Comparison of ENCODE assay signal across 9 cellular contexts in genomic region chr19:6126335-6126974, GRCh38. TPM values are rescaled to one million over a fixed set of nuclear protein-coding genes. Genes with fewer than 3 reads are reported as not detected.
DNase-seq lines count a peak whose midpoint lies in the region; ATAC-seq and TF ChIP-seq lines count a peak whose summit lies in the region.
"Had no signal": no experiment of that assay in that cellular context is flagged by ENCODE, and none has a peak within 500 bp of the region (broad histone marks: within the 10 kb centered on the region; RNA-seq: fewer than 3 reads in every experiment).

No MANE protein-coding gene starts in this region.

- no peak for TF ChIP-seq EP300 in esophagus muscularis mucosa (IDR thresholded peaks at IDR 0.05)

- intact Hi-C loops in esophagus muscularis mucosa (cut with DNase I), result loop anchor here (5.0 kb wide), 1 partner anchor 139 kb away; no protein-coding TSS in a partner anchor
- intact Hi-C loops in activated T-helper 1 cell treated with anti-CD3 and anti-CD28 coated beads, Interleukin-12 subunit alpha, Interleukin-12 subunit beta, Interleukin-2, Interleukin-4 antibody, amounts not matched to agents 30 ng/mL and 10 ng/mL and 1 ng/mL, durations not matched to agents 14 hours and 24 hours and 36 hours (cut with micrococcal nuclease), result loop anchor here (1.0 to 5.0 kb wide), 2 partner anchors 59 to 173 kb away; no protein-coding TSS in a partner anchor

- no peaks in the 10 kb centered on the region for H4K20me1 ChIP-seq in neural progenitor cell (ENCODE audit: low read depth)

- H2AFZ ChIP-seq in neural progenitor cell (replicated peaks), result no peak overlapping the region

- no peak overlapping the region for H3K4me2 ChIP-seq in neural progenitor cell

- H3K27ac ChIP-seq in neural progenitor cell (no peak overlapping the region), esophagus muscularis mucosa (replicated peaks in 1 of 4) (no peak overlapping the region)

- H3K9ac ChIP-seq in neural progenitor cell, result no peak overlapping the region

- no peak overlapping the region for H3K27ac Mint-ChIP-seq in neural progenitor cell
- no peak overlapping the region for H3K27ac Mint-ChIP-seq in activated T-helper 1 cell treated with anti-CD3 and anti-CD28 coated beads, Interleukin-12 subunit alpha, Interleukin-12 subunit beta, Interleukin-2, Interleukin-4 antibody, amounts not matched to agents 30 ng/mL and 10 ng/mL and 1 ng/mL, durations not matched to agents 14 hours and 24 hours and 36 hours
- H3K27ac Mint-ChIP-seq: activated B cell treated with CpG ODN at 0.5 μM for 24 hours had no signal

- H3K4me3 Mint-ChIP-seq in neural progenitor cell, result no peak overlapping the region
- H3K4me3 Mint-ChIP-seq in activated T-helper 1 cell treated with anti-CD3 and anti-CD28 coated beads, Interleukin-12 subunit alpha, Interleukin-12 subunit beta, Interleukin-2, Interleukin-4 antibody, amounts not matched to agents 30 ng/mL and 10 ng/mL and 1 ng/mL, durations not matched to agents 14 hours and 24 hours and 36 hours, result no peak overlapping the region
- H3K4me3 Mint-ChIP-seq: activated B cell treated with CpG ODN at 0.5 μM for 24 hours had no signal

- peak; percentile 45 for TF ChIP-seq CTCF in neural progenitor cell (IDR thresholded peaks at IDR 0.05)
- TF ChIP-seq CTCF in esophagus muscularis mucosa (IDR thresholded peaks at IDR 0.05), result no peak

- H3K9me3 Mint-ChIP-seq in neural progenitor cell, result peaks cover 23% of the 10 kb centered on the region
- no peaks in the 10 kb centered on the region for H3K9me3 Mint-ChIP-seq in activated T-helper 1 cell treated with anti-CD3 and anti-CD28 coated beads, Interleukin-12 subunit alpha, Interleukin-12 subunit beta, Interleukin-2, Interleukin-4 antibody, amounts not matched to agents 30 ng/mL and 10 ng/mL and 1 ng/mL, durations not matched to agents 14 hours and 24 hours and 36 hours

- no peak for ATAC-seq in HG03457 (IDR thresholded peaks at IDR 0.05; ENCODE audit: unreplicated experiment)

- H3K36me3 ChIP-seq in neural progenitor cell, result no peaks in the 10 kb centered on the region
- no peaks in the 10 kb centered on the region for H3K36me3 ChIP-seq in esophagus muscularis mucosa

- no peaks in the 10 kb centered on the region for H3K4me1 ChIP-seq in neural progenitor cell
- no peaks in the 10 kb centered on the region for H3K4me1 ChIP-seq in esophagus muscularis mucosa

- H3K4me3 ChIP-seq in neural progenitor cell (no peak overlapping the region), esophagus muscularis mucosa (no peak overlapping the region)

- no peaks in the 10 kb centered on the region for H3K27me3 Mint-ChIP-seq in neural progenitor cell (ENCODE audit: insufficient read depth, low read depth)
- H3K27me3 Mint-ChIP-seq in activated T-helper 1 cell treated with anti-CD3 and anti-CD28 coated beads, Interleukin-12 subunit alpha, Interleukin-12 subunit beta, Interleukin-2, Interleukin-4 antibody, amounts not matched to agents 30 ng/mL and 10 ng/mL and 1 ng/mL, durations not matched to agents 14 hours and 24 hours and 36 hours (ENCODE audit: insufficient read depth), result no peaks in the 10 kb centered on the region
- H3K27me3 Mint-ChIP-seq: activated B cell treated with CpG ODN at 0.5 μM for 24 hours had no signal

- H3K4me1 Mint-ChIP-seq in neural progenitor cell, result no peaks in the 10 kb centered on the region
- no peaks in the 10 kb centered on the region for H3K4me1 Mint-ChIP-seq in activated T-helper 1 cell treated with anti-CD3 and anti-CD28 coated beads, Interleukin-12 subunit alpha, Interleukin-12 subunit beta, Interleukin-2, Interleukin-4 antibody, amounts not matched to agents 30 ng/mL and 10 ng/mL and 1 ng/mL, durations not matched to agents 14 hours and 24 hours and 36 hours (ENCODE audit: low read depth)

- no peak for TF ChIP-seq POLR2A in esophagus muscularis mucosa (IDR thresholded peaks at IDR 0.05; ENCODE audit: low read depth)

- peaks cover 7% of the 10 kb centered on the region for H3K36me3 Mint-ChIP-seq in neural progenitor cell
- H3K36me3 Mint-ChIP-seq in activated T-helper 1 cell treated with anti-CD3 and anti-CD28 coated beads, Interleukin-12 subunit alpha, Interleukin-12 subunit beta, Interleukin-2, Interleukin-4 antibody, amounts not matched to agents 30 ng/mL and 10 ng/mL and 1 ng/mL, durations not matched to agents 14 hours and 24 hours and 36 hours (ENCODE audit: low read depth), result no peaks in the 10 kb centered on the region

- WGBS in esophagus muscularis mucosa, result 76% methylated on average over 3 of the region's 3 CpGs

- DNase-seq in ELR (ENCODE audit: low read depth) (peak; percentile 84), HPDE6-E6E7 (ENCODE audit: extremely low spot score) (peak; percentile 69), NCI-H774 (lab: John Stamatoyannopoulos, UW) (peak; percentile 25), neural progenitor cell (ENCODE audit: low spot score) (peak; percentile 55), esophagus muscularis mucosa (ENCODE audit: extremely low spot score) (no peak)
- peak; percentile 25 for DNase-seq in central memory CD4-positive, alpha-beta T cell
- DNase-seq in activated T-helper 1 cell treated with anti-CD3 and anti-CD28 coated beads, Interleukin-12 subunit alpha, Interleukin-12 subunit beta, Interleukin-2, Interleukin-4 antibody, amounts not matched to agents 30 ng/mL and 10 ng/mL and 1 ng/mL, durations not matched to agents 14 hours and 24 hours and 36 hours (ENCODE audit: low spot score), result no peak

- H3K27me3 ChIP-seq in neural progenitor cell (no peaks in the 10 kb centered on the region), esophagus muscularis mucosa (no peaks in the 10 kb centered on the region)

- H3K79me2 ChIP-seq in neural progenitor cell (ENCODE audit: low read depth), result no peaks in the 10 kb centered on the region

- peaks cover 14% of the 10 kb centered on the region for H3K9me3 ChIP-seq in neural progenitor cell (ENCODE audit: low read depth)
- H3K9me3 ChIP-seq in esophagus muscularis mucosa, result no peaks in the 10 kb centered on the region

- H3F3A ChIP-seq in neural progenitor cell (ENCODE audit: low read depth), result no peaks in the 10 kb centered on the region

RNA-seq across cellular contexts. Expression of gene ACSBG2, which starts 9.0 kb away (rescaled TPM):
- total RNA-seq in neural progenitor cell (ENCODE audit: low replicate concordance), result not detected in 2 replicates
- under 1 TPM; 0.42 to 0.86 (median 0.60) TPM for total RNA-seq in esophagus muscularis mucosa
- not detected in 2 replicates for total RNA-seq in activated T-helper 1 cell treated with anti-CD3 and anti-CD28 coated beads, Interleukin-12 subunit alpha, Interleukin-12 subunit beta, Interleukin-2, Interleukin-4 antibody, amounts not matched to agents 30 ng/mL and 10 ng/mL and 1 ng/mL, durations not matched to agents 14 hours and 24 hours and 36 hours
- total RNA-seq: activated B cell treated with CpG ODN at 0.5 μM for 24 hours had no signal

RNA-seq across cellular contexts. Expression of gene RFX2, which starts 16.2 kb away (rescaled TPM):
- 6.2 and 11.0 TPM in 2 replicates for total RNA-seq in neural progenitor cell (ENCODE audit: low replicate concordance)
- total RNA-seq in esophagus muscularis mucosa, result 10 to 100 TPM; 25.5 to 49.9 (median 32.8) TPM
- total RNA-seq in activated T-helper 1 cell treated with anti-CD3 and anti-CD28 coated beads, Interleukin-12 subunit alpha, Interleukin-12 subunit beta, Interleukin-2, Interleukin-4 antibody, amounts not matched to agents 30 ng/mL and 10 ng/mL and 1 ng/mL, durations not matched to agents 14 hours and 24 hours and 36 hours, result 9.2 and 10.2 TPM in 2 replicates

Comparison
In these comparisons a context has a peak if more than half of its experiments do, and no peak if none do; other contexts are left out.
1. DNase-seq: peak in ELR (single experiment), HPDE6-E6E7 (single experiment), NCI-H774 (single experiment), central memory CD4-positive, alpha-beta T cell (single experiment) and neural progenitor cell (single experiment); none in esophagus muscularis mucosa (single experiment) and activated T-helper 1 cell treated with anti-CD3 and anti-CD28 coated beads, Interleukin-12 subunit alpha, Interleukin-12 subunit beta, Interleukin-2, Interleukin-4 antibody, amounts not matched to agents 30 ng/mL and 10 ng/mL and 1 ng/mL, durations not matched to agents 14 hours and 24 hours and 36 hours (single experiment).